ENCODE assay signal across 1 cellular context in genomic region chr12:31682136-31682962, GRCh38.
TF ChIP-seq lines count a peak whose summit lies in the region.

No MANE protein-coding gene starts in this region.

TF ChIP-seq in H1, 55 proteins besides CTCF, POLR2A, EP300 and RAD21:
- TF ChIP-seq CBX5 (IDR thresholded peaks at IDR 0.05; ENCODE audit: low read depth, low read length) (no peak), RFX5 (IDR thresholded peaks at IDR 0.05; ENCODE audit: borderline replicate concordance, low read depth, low read length) (no peak), EGR1 (IDR thresholded peaks at IDR 0.05; ENCODE audit: borderline replicate concordance, low read depth, low read length) (no peak), TAF7 (optimal IDR thresholded peaks at IDR 0.05; ENCODE audit: borderline replicate concordance, low read depth, low read length) (peak; percentile 70), NRF1 (IDR thresholded peaks at IDR 0.05; ENCODE audit: low read depth, low read length) (no peak), SIN3A (conservative IDR thresholded peaks at IDR 0.05 in 1 of 2, IDR thresholded peaks at IDR 0.05 in 1 of 2; ENCODE audit: low read depth in 1 of 2, low read length in 2 of 2) (peak; percentile 39 to 84; a peak in 2 of 4 replicates), ZNF274 (IDR thresholded peaks at IDR 0.05; ENCODE audit: borderline replicate concordance, extremely low read depth, low read length) (no peak), CHD1 (IDR thresholded peaks at IDR 0.05; ENCODE audit: low read depth, low read length) (no peak), TCF12 (IDR thresholded peaks at IDR 0.05; ENCODE audit: low read depth, low read length) (peak; percentile 83), KDM1A (IDR thresholded peaks at IDR 0.05; ENCODE audit: borderline replicate concordance, low read length) (no peak), HDAC2 (IDR thresholded peaks at IDR 0.05; ENCODE audit: borderline replicate concordance in 1 of 2, low read depth in 2 of 2, low read length in 2 of 2) (0 out of 4 replicates have a peak, but pooled peaks of 1 of the 2 experiments have one; percentile 13), CREB1 (IDR thresholded peaks at IDR 0.05) (peak; percentile 35; the same call in 1 of the 2 replicates), BACH1 (IDR thresholded peaks at IDR 0.05; ENCODE audit: low read length) (no peak), MAX (IDR thresholded peaks at IDR 0.05) (0 out of 2 replicates have a peak, but pooled peaks have one; percentile 23), SP1 (IDR thresholded peaks at IDR 0.05; ENCODE audit: low read depth, low read length) (peak; percentile 44; the same call in 1 of the 2 replicates), GABPA (IDR thresholded peaks at IDR 0.05; ENCODE audit: borderline replicate concordance, insufficient read depth, low read length) (no peak), FOSL1 (IDR thresholded peaks at IDR 0.05; ENCODE audit: insufficient read depth, low read depth, low read length) (no peak), CHD2 (IDR thresholded peaks at IDR 0.05; ENCODE audit: low read length) (peak; percentile 53; the same call in 1 of the 2 replicates), ASH2L (IDR thresholded peaks at IDR 0.05; ENCODE audit: low read length) (no peak), TEAD4 (IDR thresholded peaks at IDR 0.05; ENCODE audit: low read depth, low read length) (peak; percentile 62), SIRT6 (IDR thresholded peaks at IDR 0.05; ENCODE audit: low read length) (no peak)
TF ChIP-seq in H1: peak in this region for 9.
